Comparison of ENCODE assay signal across 9 cellular contexts in the genomic region with DNA sequence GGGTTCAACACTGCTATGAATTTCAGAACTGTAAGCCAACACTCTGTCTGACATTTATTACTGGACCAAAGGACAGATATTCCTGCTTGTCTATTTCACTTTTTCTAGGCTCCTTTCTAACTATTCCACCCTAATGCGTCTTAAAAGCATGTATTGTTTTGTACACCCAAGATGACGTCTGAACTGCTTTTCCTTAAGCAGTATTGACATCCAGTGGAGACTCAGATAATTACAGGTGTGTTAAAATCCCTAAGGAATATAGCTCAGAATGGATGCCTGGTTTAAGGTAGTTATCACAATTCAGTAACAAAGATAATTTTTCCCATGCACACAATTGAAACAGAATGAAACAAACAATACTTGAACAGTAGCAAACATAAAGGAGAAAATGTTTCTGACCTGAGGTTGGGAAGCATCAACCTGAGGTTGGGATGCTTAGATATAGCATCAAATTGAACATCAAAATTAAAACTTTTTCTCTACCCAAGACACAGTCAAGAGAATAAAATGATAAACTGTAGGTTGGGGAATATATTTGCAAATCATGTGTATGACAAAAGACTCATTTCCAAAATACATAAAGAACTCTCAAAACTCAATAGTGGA.
DNase-seq lines count a peak whose midpoint lies in the region; ATAC-seq, FAIRE-seq and TF ChIP-seq lines count a peak whose summit lies in the region.
"Had no signal": no experiment of that assay in that cellular context is flagged by ENCODE, and none has a peak within 500 bp of the region (broad histone marks: within the 10 kb centered on the region; RNA-seq: fewer than 3 reads in every experiment).

No MANE protein-coding gene starts in this region.

- no peak overlapping the region for H3K4me3 Mint-ChIP-seq in T-helper 2 cell treated with Interferon-gamma antibody and Interleukin-4, amounts not matched to agents 5 μg/mL and 100 μg/mL, for 36 hours
- H3K4me3 Mint-ChIP-seq in T-cell: no peak overlapping the region

- POLR2A ChIA-PET in T-cell (lab: Charles Lee): no interaction called here

- H3K9me3 Mint-ChIP-seq in T-helper 2 cell treated with Interferon-gamma antibody and Interleukin-4, amounts not matched to agents 5 μg/mL and 100 μg/mL, for 36 hours: no peaks in the 10 kb centered on the region
- peaks cover 1 to 11% (median 10%) of the 10 kb centered on the region in 3 donors for H3K9me3 Mint-ChIP-seq in T-cell

- H3K36me3 ChIP-seq in right atrium auricular region: no peaks in the 10 kb centered on the region
- H3K36me3 ChIP-seq in kidney (ENCODE audit: control insufficient read depth in 1 of 2, insufficient read depth in 2 of 2, low read length in 2 of 2): no peaks in the 10 kb centered on the region
- H3K36me3 ChIP-seq: SJCRH30 had no signal

- intact Hi-C loops in Right ventricle myocardium superior (cut with DNase I): no loop called here
- intact Hi-C loops in kidney (cut with DNase I): no loop called here

- TF ChIP-seq CTCF in right atrium auricular region (IDR thresholded peaks at IDR 0.05): peak in 1 of 2 donors; percentile 50
- peak; percentile 40 for TF ChIP-seq CTCF in kidney (IDR thresholded peaks at IDR 0.05; ENCODE audit: borderline replicate concordance, extremely low read depth, insufficient read depth)

- no peaks in the 10 kb centered on the region for H3K4me1 ChIP-seq in right atrium auricular region
- no peaks in the 10 kb centered on the region for H3K4me1 ChIP-seq in kidney (ENCODE audit: control insufficient read depth in 1 of 2, insufficient read depth in 1 of 2, low read depth in 1 of 2, low read length in 2 of 2)

- no peak overlapping the region for H3K27ac Mint-ChIP-seq in T-helper 2 cell treated with Interferon-gamma antibody and Interleukin-4, amounts not matched to agents 5 μg/mL and 100 μg/mL, for 36 hours
- H3K27ac Mint-ChIP-seq in T-cell: no peak overlapping the region

- no peak for DNase-seq in Right ventricle myocardium superior
- no peak for DNase-seq in right atrium auricular region (ENCODE audit: low spot score)
- peak; percentile 14 for DNase-seq in astrocyte of the hippocampus (ENCODE audit: low read depth, low spot score)
- DNase-seq in kidney: no peak
- no peak for DNase-seq in RCC 7860 (ENCODE audit: low spot score)
- DNase-seq in T-helper 2 cell treated with Interferon-gamma antibody and Interleukin-4, amounts not matched to agents 5 μg/mL and 100 μg/mL, for 36 hours (ENCODE audit: low spot score): no peak
- DNase-seq in T-cell: no peak

- CTCF ChIA-PET in T-cell (lab: Charles Lee): interaction anchor here in 1 of 2 donors (0.6 kb wide), 1 partner anchor 13 kb away, joined by 3 read pairs; no protein-coding TSS in a partner anchor

- H3K36me3 Mint-ChIP-seq in T-helper 2 cell treated with Interferon-gamma antibody and Interleukin-4, amounts not matched to agents 5 μg/mL and 100 μg/mL, for 36 hours (ENCODE audit: low read depth): no peaks in the 10 kb centered on the region
- no peaks in the 10 kb centered on the region for H3K36me3 Mint-ChIP-seq in T-cell

- no peak overlapping the region for H3K27ac ChIP-seq in right atrium auricular region
- no peak overlapping the region for H3K27ac ChIP-seq in kidney (ENCODE audit: low read depth in 2 of 2, low read length in 2 of 2)
- H3K27ac ChIP-seq: SJCRH30 had no signal

- H3K4me1 Mint-ChIP-seq in T-helper 2 cell treated with Interferon-gamma antibody and Interleukin-4, amounts not matched to agents 5 μg/mL and 100 μg/mL, for 36 hours (ENCODE audit: low read depth): peaks cover 5% of the 10 kb centered on the region
- no peaks in the 10 kb centered on the region for H3K4me1 Mint-ChIP-seq in T-cell

- FAIRE-seq in kidney (lab: Jason Lieb, UNC): peak; percentile 45
- FAIRE-seq in RCC 7860 (lab: Jason Lieb, UNC): no peak

- no peaks in the 10 kb centered on the region for H3K27me3 ChIP-seq in right atrium auricular region
- H3K27me3 ChIP-seq: SJCRH30 had no signal

- H3K4me3 ChIP-seq in right atrium auricular region: no peak overlapping the region
- H3K4me3 ChIP-seq in kidney (ENCODE audit: low read length in 2 of 2): peak overlapping the region; percentile 18 to 33
- H3K4me3 ChIP-seq: SJCRH30 had no signal

- H3K27me3 Mint-ChIP-seq in T-helper 2 cell treated with Interferon-gamma antibody and Interleukin-4, amounts not matched to agents 5 μg/mL and 100 μg/mL, for 36 hours (ENCODE audit: low read depth): no peaks in the 10 kb centered on the region
- no peaks in the 10 kb centered on the region for H3K27me3 Mint-ChIP-seq in T-cell

- H3K9me3 ChIP-seq in right atrium auricular region (peaks cover 0 to 6% of the 10 kb centered on the region in 2 donors), kidney (ENCODE audit: control insufficient read depth in 1 of 2, low read length in 2 of 2) (no peaks in the 10 kb centered on the region)
- H3K9me3 ChIP-seq: SJCRH30 had no signal

- no peak overlapping the region for H3K9ac ChIP-seq in kidney (ENCODE audit: low read length in 2 of 2)

- ATAC-seq in Right ventricle myocardium superior (ENCODE audit: poor library complexity) (peak; percentile 71), T-cell (replicated peaks in 1 of 4) (no peak), GM18870 (IDR thresholded peaks at IDR 0.05; ENCODE audit: unreplicated experiment) (no peak)

Comparison
In these comparisons a context has a peak if more than half of its experiments do, and no peak if none do; other contexts are left out.
1. H3K4me3 ChIP-seq: peak in kidney (2 of 2); none in right atrium auricular region (0 of 2).